In the genomic region with DNA sequence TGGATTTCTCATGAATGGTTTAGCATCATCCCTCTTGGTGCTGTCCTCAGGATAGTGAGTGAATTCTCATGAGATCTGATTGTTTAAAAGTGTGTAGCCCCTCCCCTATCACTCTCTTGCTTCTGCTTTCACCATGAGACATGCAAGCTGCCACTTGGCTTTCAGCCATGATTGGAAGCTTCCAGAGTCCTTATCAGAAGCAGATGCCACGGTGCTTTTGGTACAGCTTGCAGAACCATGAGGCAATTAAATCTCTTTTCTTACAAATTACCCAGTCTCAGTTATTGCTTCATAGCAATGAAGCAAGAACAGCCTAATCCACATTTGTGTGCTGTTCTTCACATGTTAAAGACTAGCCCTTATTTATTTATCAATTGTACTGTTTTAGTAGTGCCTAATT, we compare ENCODE assay signal across 17 cellular contexts.
A peak's percentile ranks its signal among the peaks of the same experiment; 100 is the strongest.
DNase-seq lines count a peak whose midpoint lies in the region; ATAC-seq and TF ChIP-seq lines count a peak whose summit lies in the region.
"Had no signal": no experiment of that assay in that cellular context is flagged by ENCODE, and none has a peak within 500 bp of the region (broad histone marks: within the 10 kb centered on the region; RNA-seq: fewer than 3 reads in every experiment).

No MANE protein-coding gene starts in this region.

- H3K36me3 ChIP-seq in BE2C = no peaks in the 10 kb centered on the region
- H3K36me3 ChIP-seq in brain microvascular endothelial cell (replicated peaks) = no peaks in the 10 kb centered on the region

- no peaks in the 10 kb centered on the region for H3K36me3 Mint-ChIP-seq in activated naive CD4-positive, alpha-beta T cell treated with anti-CD3 and anti-CD28 coated beads for 36 hours (ENCODE audit: low read depth)
- no peaks in the 10 kb centered on the region for H3K36me3 Mint-ChIP-seq in activated T-helper 17 cell treated with anti-CD3 and anti-CD28 coated beads, Interleukin-2, amount 50 U/mL, for 72 hours (ENCODE audit: low read depth)

- H3K4me1 ChIP-seq in BE2C = peaks cover 2% of the 10 kb centered on the region; the same call in 1 of the 2 replicates

- CTCF ChIA-PET in activated naive CD4-positive, alpha-beta T cell treated with anti-CD3 and anti-CD28 coated beads for 36 hours (lab: Charles Lee) = no interaction called here

- in situ Hi-C loops in G401 (cut with HindIII; ENCODE audit: low sequenced_read_pairs) = no loop called here
- in situ Hi-C loops in brain microvascular endothelial cell (cut with HindIII; ENCODE audit: low pct_ligation_motif_present, low sequenced_read_pairs) = no loop called here

- no peak overlapping the region for H3K27ac Mint-ChIP-seq in activated naive CD4-positive, alpha-beta T cell treated with anti-CD3 and anti-CD28 coated beads for 36 hours
- no peak overlapping the region for H3K27ac Mint-ChIP-seq in activated T-helper 17 cell treated with anti-CD3 and anti-CD28 coated beads, Interleukin-2, amount 50 U/mL, for 72 hours
- H3K27ac Mint-ChIP-seq: HFFc6, T-helper 17 cell had no signal

- TF ChIP-seq CTCF in BE2C (IDR thresholded peaks at IDR 0.05; ENCODE audit: low read depth, low read length) (no peak), fibroblast of mammary gland (conservative IDR thresholded peaks at IDR 0.05; ENCODE audit: control insufficient read depth, insufficient read depth, low read depth, low read length) (no peak), brain microvascular endothelial cell (IDR thresholded peaks at IDR 0.05; ENCODE audit: low read depth, low read length, missing control alignments) (no peak)

- H3K27me3 Mint-ChIP-seq in activated naive CD4-positive, alpha-beta T cell treated with anti-CD3 and anti-CD28 coated beads for 36 hours (ENCODE audit: low read depth) = no peaks in the 10 kb centered on the region
- no peaks in the 10 kb centered on the region for H3K27me3 Mint-ChIP-seq in activated T-helper 17 cell treated with anti-CD3 and anti-CD28 coated beads, Interleukin-2, amount 50 U/mL, for 72 hours
- H3K27me3 Mint-ChIP-seq: T-helper 17 cell had no signal

- DNase-seq in BE2C (peak; percentile 89), G401 (ENCODE audit: low spot score) (peak; percentile 15), NCI-H524 treated with DMSO at 0.1 percent for 48 hours (lab: John Stamatoyannopoulos, UW) (peak; percentile 40), fibroblast of mammary gland (ENCODE audit: low read depth) (peak; percentile 2), NCI-H526 (lab: John Stamatoyannopoulos, UW) (no peak), brain microvascular endothelial cell (no peak)
- no peak for DNase-seq in activated naive CD4-positive, alpha-beta T cell treated with anti-CD3 and anti-CD28 coated beads for 36 hours
- DNase-seq: ACHN, AML-193, GF-D8, HFFc6, NCI-H2107, RPMI8226, SIG-M5, T-helper 17 cell had no signal

- H3K9me3 Mint-ChIP-seq in activated naive CD4-positive, alpha-beta T cell treated with anti-CD3 and anti-CD28 coated beads for 36 hours = peaks cover 10% of the 10 kb centered on the region
- peaks cover 12% of the 10 kb centered on the region for H3K9me3 Mint-ChIP-seq in activated T-helper 17 cell treated with anti-CD3 and anti-CD28 coated beads, Interleukin-2, amount 50 U/mL, for 72 hours

- no peaks in the 10 kb centered on the region for H3K9me3 ChIP-seq in BE2C

- no peaks in the 10 kb centered on the region for H3K27me3 ChIP-seq in BE2C
- H3K27me3 ChIP-seq in brain microvascular endothelial cell (replicated peaks) = no peaks in the 10 kb centered on the region

- no peak overlapping the region for H3K4me3 Mint-ChIP-seq in activated naive CD4-positive, alpha-beta T cell treated with anti-CD3 and anti-CD28 coated beads for 36 hours
- H3K4me3 Mint-ChIP-seq in activated T-helper 17 cell treated with anti-CD3 and anti-CD28 coated beads, Interleukin-2, amount 50 U/mL, for 72 hours = no peak overlapping the region
- H3K4me3 Mint-ChIP-seq: HFFc6, T-helper 17 cell had no signal

- ATAC-seq in activated T-helper 17 cell treated with anti-CD3 and anti-CD28 coated beads, Interleukin-2, amount 50 U/mL, for 72 hours (replicated peaks) = no peak
- ATAC-seq: K562, T-helper 17 cell had no signal

- no peaks in the 10 kb centered on the region for H3K4me1 Mint-ChIP-seq in activated naive CD4-positive, alpha-beta T cell treated with anti-CD3 and anti-CD28 coated beads for 36 hours (ENCODE audit: low read depth)
- H3K4me1 Mint-ChIP-seq in activated T-helper 17 cell treated with anti-CD3 and anti-CD28 coated beads, Interleukin-2, amount 50 U/mL, for 72 hours = no peaks in the 10 kb centered on the region
- H3K4me1 Mint-ChIP-seq: T-helper 17 cell had no signal

- no peak overlapping the region for H3K4me3 ChIP-seq in BE2C (ENCODE audit: low read depth, low read length)
- no peak overlapping the region for H3K4me3 ChIP-seq in fibroblast of mammary gland (ENCODE audit: control insufficient read depth, low read depth, low read length)
- no peak overlapping the region for H3K4me3 ChIP-seq in brain microvascular endothelial cell (ENCODE audit: low read depth, low read length)
- H3K4me3 ChIP-seq: K562 had no signal

- intact Hi-C loops in activated naive CD4-positive, alpha-beta T cell treated with anti-CD3 and anti-CD28 coated beads for 36 hours (cut with micrococcal nuclease) = no loop called here

- H3K27ac ChIP-seq in brain microvascular endothelial cell = no peak overlapping the region

Comparison
In these comparisons a context has a peak if more than half of its experiments do, and no peak if none do; other contexts are left out.
1. DNase-seq: peak in BE2C (single experiment), G401 (single experiment), NCI-H524 treated with DMSO at 0.1 percent for 48 hours (single experiment) and fibroblast of mammary gland (single experiment); none in activated naive CD4-positive, alpha-beta T cell treated with anti-CD3 and anti-CD28 coated beads for 36 hours (single experiment), NCI-H526 (0 of 2) and brain microvascular endothelial cell (single experiment).